ENCODE assay signal across 21 cellular contexts in genomic region chr6:118524686-118525085, GRCh38. TPM values are rescaled to one million over a fixed set of nuclear protein-coding genes. Genes with fewer than 3 reads are reported as not detected.
DNase-seq lines count a peak whose midpoint lies in the region; ATAC-seq and TF ChIP-seq lines count a peak whose summit lies in the region.
"Had no signal": no experiment of that assay in that cellular context is flagged by ENCODE, and none has a peak within 500 bp of the region (broad histone marks: within the 10 kb centered on the region; RNA-seq: fewer than 3 reads in every experiment).

No MANE protein-coding gene starts in this region.

- no peaks in the 10 kb centered on the region for H3K27me3 ChIP-seq in mesendoderm (ENCODE audit: insufficient read depth, low read length, poor library complexity)

- H3K27ac ChIP-seq in mesendoderm (ENCODE audit: low read depth, low read length): no peak overlapping the region
- H3K27ac ChIP-seq: C4-2B had no signal

- no peak for ATAC-seq in HG02763 (IDR thresholded peaks at IDR 0.05; ENCODE audit: unreplicated experiment)
- ATAC-seq: GM12878, HepG2 had no signal

- no peaks in the 10 kb centered on the region for H3K36me3 ChIP-seq in mesendoderm (ENCODE audit: control insufficient read depth, insufficient read depth, low read length)

- H2AK5ac ChIP-seq in mesendoderm (ENCODE audit: low read length): no peak overlapping the region

- no peak overlapping the region for H4K5ac ChIP-seq in mesendoderm (ENCODE audit: low read length)

- no peak overlapping the region for H4K8ac ChIP-seq in mesendoderm (ENCODE audit: low read depth, low read length)

- DNase-seq in COLO668 (lab: John Stamatoyannopoulos, UW; ENCODE audit: unreplicated experiment) (peak; percentile 2), HK-2 (ENCODE audit: unreplicated experiment) (peak; percentile 1), epithelial cell of esophagus (ENCODE audit: low read depth) (peak; percentile 14), mesendoderm (peak; percentile 22), EL (no peak), glomerular visceral epithelial cell (ENCODE audit: extremely low spot score) (no peak)
- DNase-seq: DMS79, GDM1, GOT3, HFFc6, KG1, NCI-H1436, NCI-H2029, NCI-H2171, NCI-H446, OCI-M1, SHP77 treated with DMSO at 0.1 percent for 48 hours had no signal

- H3K9ac ChIP-seq in mesendoderm (ENCODE audit: low read length): no peak overlapping the region

- H3K79me2 ChIP-seq in mesendoderm (ENCODE audit: control insufficient read depth, insufficient read depth, low read length): no peaks in the 10 kb centered on the region

- no peak overlapping the region for H3K18ac ChIP-seq in mesendoderm (ENCODE audit: low read length)

- H2BK5ac ChIP-seq in mesendoderm (ENCODE audit: low read length): no peak overlapping the region

- H3K4me2 ChIP-seq in mesendoderm (ENCODE audit: low read length): no peak overlapping the region

- TF ChIP-seq CTCF in epithelial cell of esophagus (IDR thresholded peaks at IDR 0.05; ENCODE audit: insufficient read depth, low read depth, low read length, missing control alignments): no peak

- H3K4me3 ChIP-seq in epithelial cell of esophagus (ENCODE audit: low read length) (no peak overlapping the region), mesendoderm (ENCODE audit: low read length) (no peak overlapping the region)
- H3K4me3 ChIP-seq: GM12878 had no signal

- H3K4ac ChIP-seq in mesendoderm (ENCODE audit: low read depth, low read length): no peak overlapping the region

- no peak overlapping the region for H2BK15ac ChIP-seq in mesendoderm (replicated peaks; ENCODE audit: low read depth)

- no peak overlapping the region for H3K56ac ChIP-seq in mesendoderm (ENCODE audit: low read length)

- H2BK120ac ChIP-seq in mesendoderm (ENCODE audit: low read depth, low read length): no peak overlapping the region

- no peak overlapping the region for H3K23ac ChIP-seq in mesendoderm (ENCODE audit: low read length)

- no CpG with 5 or more reads among the region's 2 CpGs for WGBS in mesendoderm (ENCODE audit: extremely low coverage, insufficient coverage, low lambda C conversion rate)

- no peaks in the 10 kb centered on the region for H3K79me1 ChIP-seq in mesendoderm (ENCODE audit: low read length)

- no peaks in the 10 kb centered on the region for H3K4me1 ChIP-seq in mesendoderm (ENCODE audit: control insufficient read depth, low read depth, low read length)

RNA-seq across cellular contexts. Expression of gene PLN, which starts 23.4 kb away (rescaled TPM):
- polyA plus RNA-seq in mesendoderm (2013, experiment 1 of 2): 0.03 TPM
- 0.03 TPM for polyA plus RNA-seq in mesendoderm (2013, experiment 2 of 2)
- polyA plus RNA-seq: HepG2 had no signal

Comparison
In these comparisons a context has a peak if more than half of its experiments do, and no peak if none do; other contexts are left out.
1. DNase-seq: peak in COLO668 (single experiment), HK-2 (single experiment), epithelial cell of esophagus (single experiment) and mesendoderm (single experiment); none in EL (single experiment) and glomerular visceral epithelial cell (single experiment).